ENCODE assay signal across 8 cellular contexts in genomic region chr6:159169193-159169555, GRCh38. TPM values are rescaled to one million over a fixed set of nuclear protein-coding genes. Genes with fewer than 3 reads are reported as not detected.
DNase-seq lines count a peak whose midpoint lies in the region; ATAC-seq lines count a peak whose summit lies in the region.

TSS of gene FNDC1 (plus strand) at chr6:159169400. CDS start at chr6:159169597, 197 bp downstream.

- H2AFZ ChIP-seq in ACC112 (ENCODE audit: low read length, unreplicated experiment): no peak within 1 kb of the TSS

- H3K4me3 ChIP-seq in ACC112 (ENCODE audit: low read depth, low read length): peak within 1 kb of the TSS; percentile 59
- peak within 1 kb of the TSS; percentile 68 for H3K4me3 ChIP-seq in iPS-15b (ENCODE audit: low read depth, low read length)

- H3K36me3 ChIP-seq in ACC112 (ENCODE audit: insufficient read depth, low read length): no peaks in the 10 kb centered on the region
- H3K36me3 ChIP-seq in iPS-15b (ENCODE audit: control insufficient read depth, insufficient read depth, low read length): no peaks in the 10 kb centered on the region

- no peak within 1 kb of the TSS for H3K9ac ChIP-seq in iPS-15b (ENCODE audit: low read depth, low read length)

- H3K4me1 Mint-ChIP-seq in activated naive CD8-positive, alpha-beta T cell treated with anti-CD3 and anti-CD28 coated beads, Interleukin-2, amount 10 ng/mL, durations not matched to agents 7 days and 5 days: peaks cover 14% of the 10 kb centered on the region

- DNase-seq in NCI-H1105 (lab: John Stamatoyannopoulos, UW): peak; percentile 76
- peak; percentile 92 for DNase-seq in activated naive CD8-positive, alpha-beta T cell treated with anti-CD3 and anti-CD28 coated beads, Interleukin-2, amount 10 ng/mL, durations not matched to agents 7 days and 5 days
- peak; percentile 49 for DNase-seq in stimulated activated CD4-positive, alpha-beta T cell treated with anti-CD3 and anti-CD28 coated beads, Interleukin-1b, Interleukin-23, amount 100 ng/mL, for 48 hours
- DNase-seq in SK-N-DZ (ENCODE audit: low spot score): no peak

- no peaks in the 10 kb centered on the region for H3K79me2 ChIP-seq in ACC112 (ENCODE audit: control insufficient read depth, insufficient read depth, low read length, unreplicated experiment)

- ATAC-seq in GM18868 (IDR thresholded peaks at IDR 0.05; ENCODE audit: unreplicated experiment) (peak; percentile 76), GM19328 (IDR thresholded peaks at IDR 0.05; ENCODE audit: unreplicated experiment) (no peak)
- peak; percentile 89 for ATAC-seq in activated naive CD8-positive, alpha-beta T cell treated with anti-CD3 and anti-CD28 coated beads, Interleukin-2, amount 10 ng/mL, durations not matched to agents 7 days and 5 days (ENCODE audit: low read depth)

- H3K36me3 Mint-ChIP-seq in activated naive CD8-positive, alpha-beta T cell treated with anti-CD3 and anti-CD28 coated beads, Interleukin-2, amount 10 ng/mL, durations not matched to agents 7 days and 5 days: no peaks in the 10 kb centered on the region

- H3K27ac Mint-ChIP-seq in activated naive CD8-positive, alpha-beta T cell treated with anti-CD3 and anti-CD28 coated beads, Interleukin-2, amount 10 ng/mL, durations not matched to agents 7 days and 5 days: no peak within 1 kb of the TSS

- no peaks in the 10 kb centered on the region for H3K9me3 ChIP-seq in iPS-15b (ENCODE audit: control insufficient read depth, insufficient read depth, low read length)

- H3K9me3 Mint-ChIP-seq in activated naive CD8-positive, alpha-beta T cell treated with anti-CD3 and anti-CD28 coated beads, Interleukin-2, amount 10 ng/mL, durations not matched to agents 7 days and 5 days: no peaks in the 10 kb centered on the region

- H3K4me3 Mint-ChIP-seq in activated naive CD8-positive, alpha-beta T cell treated with anti-CD3 and anti-CD28 coated beads, Interleukin-2, amount 10 ng/mL, durations not matched to agents 7 days and 5 days: peak within 1 kb of the TSS; percentile 70

- H3K27ac ChIP-seq in ACC112 (ENCODE audit: low read depth, low read length): no peak within 1 kb of the TSS

- H3K27me3 ChIP-seq in ACC112 (ENCODE audit: insufficient read depth, low read length): peaks cover 83% of the 10 kb centered on the region
- H3K27me3 ChIP-seq in iPS-15b (ENCODE audit: control insufficient read depth, insufficient read depth, low read length): peaks cover 86% of the 10 kb centered on the region

- POLR2A ChIA-PET in activated naive CD8-positive, alpha-beta T cell treated with anti-CD3 and anti-CD28 coated beads, Interleukin-2, amount 10 ng/mL, durations not matched to agents 7 days and 5 days (lab: Charles Lee): no interaction called here

- H3K4me1 ChIP-seq in ACC112 (ENCODE audit: control insufficient read depth, insufficient read depth, low read length, unreplicated experiment): peaks cover 6% of the 10 kb centered on the region
- peaks cover 5% of the 10 kb centered on the region for H3K4me1 ChIP-seq in iPS-15b (ENCODE audit: control insufficient read depth, insufficient read depth, low read length)

- peaks cover 89% of the 10 kb centered on the region for H3K27me3 Mint-ChIP-seq in activated naive CD8-positive, alpha-beta T cell treated with anti-CD3 and anti-CD28 coated beads, Interleukin-2, amount 10 ng/mL, durations not matched to agents 7 days and 5 days

RNA-seq across cellular contexts. Expression of gene FNDC1, which starts in this region (rescaled TPM):
- not detected for total RNA-seq in activated naive CD8-positive, alpha-beta T cell treated with anti-CD3 and anti-CD28 coated beads, Interleukin-2, amount 10 ng/mL, durations not matched to agents 7 days and 5 days
- polyA plus RNA-seq in SK-N-DZ (2014; cell fraction: cytosol; rRNA removed): not detected in 2 replicates
- not detected in 2 replicates for polyA plus RNA-seq in SK-N-DZ (2014; cell fraction: nucleus; rRNA removed)

Comparison
In these comparisons a context has a peak if more than half of its experiments do, and no peak if none do; other contexts are left out.
1. Peak in DNase-seq and ATAC-seq in activated naive CD8-positive, alpha-beta T cell treated with anti-CD3 and anti-CD28 coated beads, Interleukin-2, amount 10 ng/mL, durations not matched to agents 7 days and 5 days; RNA of the gene not detected or under 1 TPM.